In the genomic region with DNA sequence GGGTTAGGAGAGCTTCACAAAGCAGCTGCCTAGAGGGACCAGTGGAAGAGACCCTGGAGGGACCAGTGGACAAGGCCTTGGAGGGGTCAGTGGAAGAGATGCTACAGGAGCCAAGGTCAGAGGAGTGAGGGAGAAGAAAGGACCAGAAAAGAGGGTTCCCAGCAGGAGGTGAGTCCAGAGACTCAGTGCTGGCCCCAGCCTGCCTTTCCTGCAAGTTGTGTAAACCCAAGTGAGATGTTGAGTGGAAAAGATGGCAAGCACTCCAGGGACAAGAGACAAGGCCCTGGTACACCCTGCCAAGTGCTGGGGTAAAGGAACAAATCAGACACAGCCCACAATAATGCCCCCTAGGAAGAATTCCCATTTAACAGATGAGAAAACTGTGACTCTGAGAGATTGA, we compare ENCODE assay signal across 19 cellular contexts.
A peak's percentile ranks its signal among the peaks of the same experiment; 100 is the strongest.
DNase-seq lines count a peak whose midpoint lies in the region; ATAC-seq and TF ChIP-seq lines count a peak whose summit lies in the region.
"Had no signal": no experiment of that assay in that cellular context is flagged by ENCODE, and none has a peak within 500 bp of the region (broad histone marks: within the 10 kb centered on the region; RNA-seq: fewer than 3 reads in every experiment).

No MANE protein-coding gene starts in this region.

- H3K27ac Mint-ChIP-seq in dendritic cell treated with granulocyte-macrophage colony-stimulating factor and Interleukin-4, amounts not matched to agents 40 ng/mL and 50 ng/mL, for 4 days = peak overlapping the region; percentile 12
- H3K27ac Mint-ChIP-seq in neural crest cell (ENCODE audit: unreplicated experiment) (peak overlapping the region; percentile 5), Calu3 (ENCODE audit: unreplicated experiment) (no peak overlapping the region)
- H3K27ac Mint-ChIP-seq in naive thymus-derived CD8-positive, alpha-beta T cell = no peak overlapping the region
- H3K27ac Mint-ChIP-seq: CD4-positive, alpha-beta T cell had no signal

- H3K27ac ChIP-seq in ascending aorta (peak overlapping the region; percentile 82 to 89), substantia nigra (ENCODE audit: low read depth, low read length, poor library complexity, severe bottlenecking) (no peak overlapping the region)
- H3K27ac ChIP-seq: BLaER1 treated with 17β-estradiol and CSF1 and Interleukin-3, amounts not matched to agents 10 nM and 100 nM had no signal

- H3K4me3 ChIP-seq in ascending aorta = no peak overlapping the region
- H3K4me3 ChIP-seq: A549; BLaER1 treated with 17β-estradiol and CSF1 and Interleukin-3, amounts not matched to agents 10 nM and 100 nM; K562 had no signal

- no peak overlapping the region for H3K4me3 Mint-ChIP-seq in dendritic cell treated with granulocyte-macrophage colony-stimulating factor and Interleukin-4, amounts not matched to agents 40 ng/mL and 50 ng/mL, for 4 days
- no peak overlapping the region for H3K4me3 Mint-ChIP-seq in neural crest cell
- H3K4me3 Mint-ChIP-seq in Calu3 (ENCODE audit: low read depth, unreplicated experiment) = no peak overlapping the region
- no peak overlapping the region for H3K4me3 Mint-ChIP-seq in naive thymus-derived CD8-positive, alpha-beta T cell
- H3K4me3 Mint-ChIP-seq: CD4-positive, alpha-beta T cell had no signal

- CTCF ChIA-PET in Calu3 (lab: Charles Lee) = no interaction called here

- intact Hi-C loops in ascending aorta (cut with DNase I) (no loop called here), Calu3 (cut with micrococcal nuclease; ENCODE audit: unreplicated experiment) (no loop called here)
- intact Hi-C loops in dendritic cell treated with granulocyte-macrophage colony-stimulating factor and Interleukin-4, amounts not matched to agents 40 ng/mL and 50 ng/mL, for 4 days (cut with micrococcal nuclease) = no loop called here

- no peaks in the 10 kb centered on the region for H3K36me3 ChIP-seq in ascending aorta
- H3K36me3 ChIP-seq: BLaER1 treated with 17β-estradiol and CSF1 and Interleukin-3, amounts not matched to agents 10 nM and 100 nM had no signal

- H3K4me1 ChIP-seq in ascending aorta = peaks cover 16 to 56% of the 10 kb centered on the region in 2 donors

- no peaks in the 10 kb centered on the region for H3K36me3 Mint-ChIP-seq in dendritic cell treated with granulocyte-macrophage colony-stimulating factor and Interleukin-4, amounts not matched to agents 40 ng/mL and 50 ng/mL, for 4 days (ENCODE audit: low read depth)
- H3K36me3 Mint-ChIP-seq in neural crest cell (ENCODE audit: low read depth) (no peaks in the 10 kb centered on the region), Calu3 (ENCODE audit: insufficient read depth, unreplicated experiment) (no peaks in the 10 kb centered on the region)
- H3K36me3 Mint-ChIP-seq in naive thymus-derived CD8-positive, alpha-beta T cell = no peaks in the 10 kb centered on the region

- H3K9me3 Mint-ChIP-seq in dendritic cell treated with granulocyte-macrophage colony-stimulating factor and Interleukin-4, amounts not matched to agents 40 ng/mL and 50 ng/mL, for 4 days = no peaks in the 10 kb centered on the region
- H3K9me3 Mint-ChIP-seq in neural crest cell (no peaks in the 10 kb centered on the region), Calu3 (ENCODE audit: low read depth, unreplicated experiment) (no peaks in the 10 kb centered on the region)
- no peaks in the 10 kb centered on the region for H3K9me3 Mint-ChIP-seq in naive thymus-derived CD8-positive, alpha-beta T cell
- H3K9me3 Mint-ChIP-seq: CD4-positive, alpha-beta T cell had no signal

- no peaks in the 10 kb centered on the region for H3K27me3 ChIP-seq in ascending aorta
- H3K27me3 ChIP-seq: BLaER1 treated with 17β-estradiol and CSF1 and Interleukin-3, amounts not matched to agents 10 nM and 100 nM had no signal

- ATAC-seq in naive thymus-derived CD8-positive, alpha-beta T cell = no peak
- ATAC-seq: A549, K562 had no signal

- no TSS peak for BruUV-seq in Calu3 (replicated peaks; lab: Mats Ljungman, UMichigan)

- peaks cover 3% of the 10 kb centered on the region for H3K27me3 Mint-ChIP-seq in dendritic cell treated with granulocyte-macrophage colony-stimulating factor and Interleukin-4, amounts not matched to agents 40 ng/mL and 50 ng/mL, for 4 days
- H3K27me3 Mint-ChIP-seq in neural crest cell (ENCODE audit: low read depth) (no peaks in the 10 kb centered on the region), Calu3 (ENCODE audit: unreplicated experiment) (peaks cover 20% of the 10 kb centered on the region)
- H3K27me3 Mint-ChIP-seq in naive thymus-derived CD8-positive, alpha-beta T cell = peaks cover 1 to 18% (median 9%) of the 10 kb centered on the region in 5 donors
- H3K27me3 Mint-ChIP-seq: CD4-positive, alpha-beta T cell had no signal

- peak in 1 of 2 donors; percentile 59 for DNase-seq in ascending aorta (ENCODE audit: low spot score in 2 of 2)
- DNase-seq in neural crest cell (ENCODE audit: low read depth, low spot score) = no peak
- DNase-seq in NCI-H748 (lab: John Stamatoyannopoulos, UW; ENCODE audit: unreplicated experiment) = no peak
- no peak for DNase-seq in substantia nigra (lab: John Stamatoyannopoulos, UW)
- DNase-seq in Calu3 = no peak
- no peak for DNase-seq in naive thymus-derived CD8-positive, alpha-beta T cell
- DNase-seq: AML-193; CD4-positive, alpha-beta T cell; DMS53; Kasumi-1; NCI-H1092 treated with DMSO at 0.1 percent for 48 hours; NCI-H1436; NCI-H187; NCI-H2081 treated with DMSO at 0.1 percent for 48 hours; SHP77 treated with DMSO at 0.1 percent for 48 hours had no signal

- no peak for TF ChIP-seq CTCF in ascending aorta (IDR thresholded peaks at IDR 0.05)
- TF ChIP-seq CTCF in neural crest cell (conservative IDR thresholded peaks at IDR 0.05) = no peak
- no peak for TF ChIP-seq CTCF in Calu3 (IDR thresholded peaks at IDR 0.05; ENCODE audit: unreplicated experiment)

- no peaks in the 10 kb centered on the region for H3K4me1 Mint-ChIP-seq in dendritic cell treated with granulocyte-macrophage colony-stimulating factor and Interleukin-4, amounts not matched to agents 40 ng/mL and 50 ng/mL, for 4 days (ENCODE audit: low read depth)
- H3K4me1 Mint-ChIP-seq in neural crest cell = no peaks in the 10 kb centered on the region
- H3K4me1 Mint-ChIP-seq in Calu3 (ENCODE audit: low read depth, unreplicated experiment) = peaks cover 9% of the 10 kb centered on the region
- peaks cover 0 to 2% (median 0%) of the 10 kb centered on the region in 4 donors for H3K4me1 Mint-ChIP-seq in naive thymus-derived CD8-positive, alpha-beta T cell

- H3K9me3 ChIP-seq in ascending aorta = no peaks in the 10 kb centered on the region
- H3K9me3 ChIP-seq: A549; BLaER1 treated with 17β-estradiol and CSF1 and Interleukin-3, amounts not matched to agents 10 nM and 100 nM had no signal

- POLR2A ChIA-PET in naive thymus-derived CD8-positive, alpha-beta T cell (lab: Charles Lee) = no interaction called here

Comparison
In these comparisons a context has a peak if more than half of its experiments do, and no peak if none do; other contexts are left out.
1. H3K27ac Mint-ChIP-seq: peak in dendritic cell treated with granulocyte-macrophage colony-stimulating factor and Interleukin-4, amounts not matched to agents 40 ng/mL and 50 ng/mL, for 4 days (single experiment) and neural crest cell (single experiment); none in Calu3 (single experiment) and naive thymus-derived CD8-positive, alpha-beta T cell (0 of 10).